2 cellular contexts compared by ENCODE assay signal in the genomic region with DNA sequence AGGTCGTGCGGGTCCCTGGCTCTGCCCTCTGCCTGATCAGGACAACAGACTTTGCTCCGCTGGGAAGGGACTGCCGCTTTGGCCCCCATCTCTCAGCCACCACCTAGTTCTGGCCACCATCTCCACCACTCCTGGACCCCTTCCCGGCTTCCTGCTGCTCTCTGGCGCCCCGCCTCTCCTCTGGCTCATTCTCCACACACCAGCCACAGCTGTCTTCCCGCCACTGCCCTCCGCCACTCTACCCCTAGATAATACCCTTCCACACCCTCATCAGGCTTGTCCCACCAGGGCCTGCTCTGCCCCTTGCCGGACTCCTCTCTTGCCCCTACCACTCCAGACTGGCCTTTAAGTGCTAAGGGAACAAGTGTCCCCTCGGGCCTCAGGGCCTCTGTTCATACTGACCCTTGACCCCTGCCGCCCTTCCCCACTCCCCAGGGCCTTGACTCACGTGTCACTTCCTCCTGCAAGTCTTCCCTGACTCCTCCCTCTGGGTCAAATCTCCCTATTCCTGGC.
TF ChIP-seq lines count a peak whose summit lies in the region.

No MANE protein-coding gene starts in this region.

TF ChIP-seq in GM23338, 12 proteins besides CTCF, POLR2A, EP300 and RAD21:
- no peak for TF ChIP-seq POLR2AphosphoS5 (IDR thresholded peaks at IDR 0.05; ENCODE audit: low read depth)
- no peak for TF ChIP-seq EZH2phosphoT487 (IDR thresholded peaks at IDR 0.05; ENCODE audit: unreplicated experiment)
- no peak for TF ChIP-seq STAT1 (IDR thresholded peaks at IDR 0.05; ENCODE audit: unreplicated experiment)
- TF ChIP-seq NANOG (IDR thresholded peaks at IDR 0.05; ENCODE audit: borderline replicate concordance) = no peak
- TF ChIP-seq ZNF331 (CRISPR knock-in tag; IDR thresholded peaks at IDR 0.05; ENCODE audit: low read depth) = no peak

TF ChIP-seq in GM12878, 131 proteins besides CTCF, POLR2A, EP300 and RAD21:
- no peak for TF ChIP-seq CHD1 (IDR thresholded peaks at IDR 0.05; ENCODE audit: low read depth, low read length)
- TF ChIP-seq NR2C1 (IDR thresholded peaks at IDR 0.05) = peak; percentile 17; the same call in 1 of the 2 replicates
- TF ChIP-seq NR2F1 (conservative IDR thresholded peaks at IDR 0.05) = peak; percentile 62
- TF ChIP-seq NRF1 (conservative IDR thresholded peaks at IDR 0.05; ENCODE audit: low read depth, low read length) = no peak
- TF ChIP-seq STAT3 (IDR thresholded peaks at IDR 0.05; ENCODE audit: low read depth, low read length) = no peak
- TF ChIP-seq CBX5 (IDR thresholded peaks at IDR 0.05; ENCODE audit: low read depth) = no peak
- TF ChIP-seq NR2C2 (IDR thresholded peaks at IDR 0.05; ENCODE audit: borderline replicate concordance, control insufficient read depth, insufficient read length, low read depth) = no peak
- TF ChIP-seq BHLHE40 (IDR thresholded peaks at IDR 0.05; ENCODE audit: borderline replicate concordance in 1 of 2, low read depth in 2 of 2, low read length in 1 of 2) = 0 out of 4 replicates have a peak, but pooled peaks of 1 of the 2 experiments have one; percentile 11
- TF ChIP-seq, protein P1, sequence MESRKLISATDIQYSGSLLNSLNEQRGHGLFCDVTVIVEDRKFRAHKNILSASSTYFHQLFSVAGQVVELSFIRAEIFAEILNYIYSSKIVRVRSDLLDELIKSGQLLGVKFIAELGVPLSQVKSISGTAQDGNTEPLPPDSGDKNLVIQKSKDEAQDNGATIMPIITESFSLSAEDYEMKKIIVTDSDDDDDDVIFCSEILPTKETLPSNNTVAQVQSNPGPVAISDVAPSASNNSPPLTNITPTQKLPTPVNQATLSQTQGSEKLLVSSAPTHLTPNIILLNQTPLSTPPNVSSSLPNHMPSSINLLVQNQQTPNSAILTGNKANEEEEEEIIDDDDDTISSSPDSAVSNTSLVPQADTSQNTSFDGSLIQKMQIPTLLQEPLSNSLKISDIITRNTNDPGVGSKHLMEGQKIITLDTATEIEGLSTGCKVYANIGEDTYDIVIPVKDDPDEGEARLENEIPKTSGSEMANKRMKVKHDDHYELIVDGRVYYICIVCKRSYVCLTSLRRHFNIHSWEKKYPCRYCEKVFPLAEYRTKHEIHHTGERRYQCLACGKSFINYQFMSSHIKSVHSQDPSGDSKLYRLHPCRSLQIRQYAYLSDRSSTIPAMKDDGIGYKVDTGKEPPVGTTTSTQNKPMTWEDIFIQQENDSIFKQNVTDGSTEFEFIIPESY (IDR thresholded peaks at IDR 0.05) = no peak
TF ChIP-seq in GM12878: peak in this region for 3.
